ENCODE assay signal across 1 cellular context in genomic region chr5:32018476-32019436, GRCh38.
TF ChIP-seq lines count a peak whose summit lies in the region.

No MANE protein-coding gene starts in this region.

TF ChIP-seq in GM12878, 131 proteins besides CTCF, POLR2A, EP300 and RAD21 (continued from another document):
- no peak for TF ChIP-seq ZBTB33 (IDR thresholded peaks at IDR 0.05)
- no peak for TF ChIP-seq RELB (IDR thresholded peaks at IDR 0.05; ENCODE audit: low read depth)
- TF ChIP-seq SMARCA5 (IDR thresholded peaks at IDR 0.05) = no peak
- TF ChIP-seq KLF5 (IDR thresholded peaks at IDR 0.05; ENCODE audit: partially characterized antibody) = no peak
- TF ChIP-seq, protein P1, sequence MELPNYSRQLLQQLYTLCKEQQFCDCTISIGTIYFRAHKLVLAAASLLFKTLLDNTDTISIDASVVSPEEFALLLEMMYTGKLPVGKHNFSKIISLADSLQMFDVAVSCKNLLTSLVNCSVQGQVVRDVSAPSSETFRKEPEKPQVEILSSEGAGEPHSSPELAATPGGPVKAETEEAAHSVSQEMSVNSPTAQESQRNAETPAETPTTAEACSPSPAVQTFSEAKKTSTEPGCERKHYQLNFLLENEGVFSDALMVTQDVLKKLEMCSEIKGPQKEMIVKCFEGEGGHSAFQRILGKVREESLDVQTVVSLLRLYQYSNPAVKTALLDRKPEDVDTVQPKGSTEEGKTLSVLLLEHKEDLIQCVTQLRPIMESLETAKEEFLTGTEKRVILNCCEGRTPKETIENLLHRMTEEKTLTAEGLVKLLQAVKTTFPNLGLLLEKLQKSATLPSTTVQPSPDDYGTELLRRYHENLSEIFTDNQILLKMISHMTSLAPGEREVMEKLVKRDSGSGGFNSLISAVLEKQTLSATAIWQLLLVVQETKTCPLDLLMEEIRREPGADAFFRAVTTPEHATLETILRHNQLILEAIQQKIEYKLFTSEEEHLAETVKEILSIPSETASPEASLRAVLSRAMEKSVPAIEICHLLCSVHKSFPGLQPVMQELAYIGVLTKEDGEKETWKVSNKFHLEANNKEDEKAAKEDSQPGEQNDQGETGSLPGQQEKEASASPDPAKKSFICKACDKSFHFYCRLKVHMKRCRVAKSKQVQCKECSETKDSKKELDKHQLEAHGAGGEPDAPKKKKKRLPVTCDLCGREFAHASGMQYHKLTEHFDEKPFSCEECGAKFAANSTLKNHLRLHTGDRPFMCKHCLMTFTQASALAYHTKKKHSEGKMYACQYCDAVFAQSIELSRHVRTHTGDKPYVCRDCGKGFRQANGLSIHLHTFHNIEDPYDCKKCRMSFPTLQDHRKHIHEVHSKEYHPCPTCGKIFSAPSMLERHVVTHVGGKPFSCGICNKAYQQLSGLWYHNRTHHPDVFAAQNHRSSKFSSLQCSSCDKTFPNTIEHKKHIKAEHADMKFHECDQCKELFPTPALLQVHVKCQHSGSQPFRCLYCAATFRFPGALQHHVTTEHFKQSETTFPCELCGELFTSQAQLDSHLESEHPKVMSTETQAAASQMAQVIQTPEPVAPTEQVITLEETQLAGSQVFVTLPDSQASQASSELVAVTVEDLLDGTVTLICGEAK (IDR thresholded peaks at IDR 0.05; ENCODE audit: borderline replicate concordance) = no peak
- no peak for TF ChIP-seq RB1 (IDR thresholded peaks at IDR 0.05; ENCODE audit: borderline replicate concordance)
